ENCODE assay signal across 1 cellular context in the genomic region with DNA sequence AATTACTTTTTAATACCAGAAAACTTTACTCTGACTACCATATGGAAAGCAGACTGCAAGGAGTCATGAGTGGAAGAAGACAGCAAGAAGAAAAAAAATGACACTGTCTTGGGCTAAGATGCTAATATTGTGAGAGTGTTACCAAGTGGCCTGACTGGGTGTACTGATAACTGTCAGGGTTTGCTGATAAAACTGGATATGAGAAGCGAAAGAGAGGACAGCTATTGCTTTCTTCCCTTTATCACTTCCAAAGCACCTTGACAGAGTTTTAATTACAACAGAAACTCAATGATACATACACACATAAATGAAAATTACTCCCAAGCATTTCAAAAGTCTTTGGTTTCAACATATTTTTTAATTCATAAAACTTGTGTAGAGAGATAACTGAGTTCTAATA.
TF ChIP-seq lines count a peak whose summit lies in the region.

No MANE protein-coding gene starts in this region.

TF ChIP-seq in K562, 482 proteins besides CTCF, POLR2A, EP300 and RAD21 (continued from another document and continues in another):
- TF ChIP-seq, protein P1, sequence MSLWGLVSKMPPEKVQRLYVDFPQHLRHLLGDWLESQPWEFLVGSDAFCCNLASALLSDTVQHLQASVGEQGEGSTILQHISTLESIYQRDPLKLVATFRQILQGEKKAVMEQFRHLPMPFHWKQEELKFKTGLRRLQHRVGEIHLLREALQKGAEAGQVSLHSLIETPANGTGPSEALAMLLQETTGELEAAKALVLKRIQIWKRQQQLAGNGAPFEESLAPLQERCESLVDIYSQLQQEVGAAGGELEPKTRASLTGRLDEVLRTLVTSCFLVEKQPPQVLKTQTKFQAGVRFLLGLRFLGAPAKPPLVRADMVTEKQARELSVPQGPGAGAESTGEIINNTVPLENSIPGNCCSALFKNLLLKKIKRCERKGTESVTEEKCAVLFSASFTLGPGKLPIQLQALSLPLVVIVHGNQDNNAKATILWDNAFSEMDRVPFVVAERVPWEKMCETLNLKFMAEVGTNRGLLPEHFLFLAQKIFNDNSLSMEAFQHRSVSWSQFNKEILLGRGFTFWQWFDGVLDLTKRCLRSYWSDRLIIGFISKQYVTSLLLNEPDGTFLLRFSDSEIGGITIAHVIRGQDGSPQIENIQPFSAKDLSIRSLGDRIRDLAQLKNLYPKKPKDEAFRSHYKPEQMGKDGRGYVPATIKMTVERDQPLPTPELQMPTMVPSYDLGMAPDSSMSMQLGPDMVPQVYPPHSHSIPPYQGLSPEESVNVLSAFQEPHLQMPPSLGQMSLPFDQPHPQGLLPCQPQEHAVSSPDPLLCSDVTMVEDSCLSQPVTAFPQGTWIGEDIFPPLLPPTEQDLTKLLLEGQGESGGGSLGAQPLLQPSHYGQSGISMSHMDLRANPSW (CRISPR knock-in tag; IDR thresholded peaks at IDR 0.05): no peak
- TF ChIP-seq HDAC2 (IDR thresholded peaks at IDR 0.05) (peak; percentile 69; the same call in 1 of the 2 replicates), PHB2 (IDR thresholded peaks at IDR 0.05; ENCODE audit: low read depth) (no peak), BCOR (IDR thresholded peaks at IDR 0.05) (no peak), PHF8 (IDR thresholded peaks at IDR 0.05; ENCODE audit: borderline replicate concordance, low read length) (no peak), TAF1 (IDR thresholded peaks at IDR 0.05; ENCODE audit: control insufficient read depth, extremely low read depth, insufficient read depth, low read length, severe bottlenecking) (no peak), STAT5B (CRISPR knock-in tag; IDR thresholded peaks at IDR 0.05) (no peak), ZNF445 (CRISPR knock-in tag; IDR thresholded peaks at IDR 0.05; ENCODE audit: low read depth) (no peak), RFX1 (IDR thresholded peaks at IDR 0.05) (no peak), ZNF184 (CRISPR knock-in tag; IDR thresholded peaks at IDR 0.05) (no peak), SREBF2 (CRISPR knock-in tag; IDR thresholded peaks at IDR 0.05) (no peak), ZNF175 (CRISPR knock-in tag; IDR thresholded peaks at IDR 0.05; ENCODE audit: low read depth) (no peak), CBFA2T3 (IDR thresholded peaks at IDR 0.05) (peak; percentile 94), ZC3H4 (CRISPR knock-in tag; IDR thresholded peaks at IDR 0.05; ENCODE audit: borderline replicate concordance) (no peak), KAT8 (IDR thresholded peaks at IDR 0.05; ENCODE audit: low read depth) (no peak), ZNF586 (CRISPR knock-in tag; conservative IDR thresholded peaks at IDR 0.05) (no peak), ZBTB7A (IDR thresholded peaks at IDR 0.05; ENCODE audit: borderline replicate concordance, control insufficient read depth, low read depth, low read length) (no peak), TEAD2 (tag; IDR thresholded peaks at IDR 0.05) (no peak), NFIC (IDR thresholded peaks at IDR 0.05) (peak; percentile 65), TEAD4 (IDR thresholded peaks at IDR 0.05; ENCODE audit: low read length) (peak; percentile 95), TEAD4 (CRISPR knock-in tag; IDR thresholded peaks at IDR 0.05; ENCODE audit: borderline replicate concordance) (no peak), KLF16 (IDR thresholded peaks at IDR 0.05) (peak; percentile 72; the same call in 1 of the 2 replicates), NFIX (CRISPR knock-in tag; IDR thresholded peaks at IDR 0.05; ENCODE audit: low read depth) (no peak), RFX7 (CRISPR knock-in tag; IDR thresholded peaks at IDR 0.05) (no peak), MYC (IDR thresholded peaks at IDR 0.05; ENCODE audit: low read depth, low read length) (no peak), MYC (CRISPR knock-in tag; IDR thresholded peaks at IDR 0.05; ENCODE audit: borderline replicate concordance, low read depth) (no peak), SAFB (IDR thresholded peaks at IDR 0.05; ENCODE audit: borderline replicate concordance, low read depth, low read length) (no peak), ZNF830 (CRISPR knock-in tag; IDR thresholded peaks at IDR 0.05) (no peak)
- TF ChIP-seq, protein P2, sequence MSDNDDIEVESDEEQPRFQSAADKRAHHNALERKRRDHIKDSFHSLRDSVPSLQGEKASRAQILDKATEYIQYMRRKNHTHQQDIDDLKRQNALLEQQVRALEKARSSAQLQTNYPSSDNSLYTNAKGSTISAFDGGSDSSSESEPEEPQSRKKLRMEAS (CRISPR knock-in tag; IDR thresholded peaks at IDR 0.05): no peak
- TF ChIP-seq, protein P3, sequence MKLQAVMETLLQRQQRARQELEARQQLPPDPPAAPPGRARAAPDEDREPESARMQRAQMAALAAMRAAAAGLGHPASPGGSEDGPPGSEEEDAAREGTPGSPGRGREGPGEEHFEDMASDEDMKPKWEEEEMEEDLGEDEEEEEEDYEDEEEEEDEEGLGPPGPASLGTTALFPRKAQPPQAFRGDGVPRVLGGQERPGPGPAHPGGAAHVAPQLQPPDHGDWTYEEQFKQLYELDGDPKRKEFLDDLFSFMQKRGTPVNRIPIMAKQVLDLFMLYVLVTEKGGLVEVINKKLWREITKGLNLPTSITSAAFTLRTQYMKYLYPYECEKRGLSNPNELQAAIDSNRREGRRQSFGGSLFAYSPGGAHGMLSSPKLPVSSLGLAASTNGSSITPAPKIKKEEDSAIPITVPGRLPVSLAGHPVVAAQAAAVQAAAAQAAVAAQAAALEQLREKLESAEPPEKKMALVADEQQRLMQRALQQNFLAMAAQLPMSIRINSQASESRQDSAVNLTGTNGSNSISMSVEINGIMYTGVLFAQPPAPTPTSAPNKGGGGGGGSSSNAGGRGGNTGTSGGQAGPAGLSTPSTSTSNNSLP (IDR thresholded peaks at IDR 0.05; ENCODE audit: borderline replicate concordance, low read depth, low read length): peak; percentile 92
- TF ChIP-seq, protein P4, sequence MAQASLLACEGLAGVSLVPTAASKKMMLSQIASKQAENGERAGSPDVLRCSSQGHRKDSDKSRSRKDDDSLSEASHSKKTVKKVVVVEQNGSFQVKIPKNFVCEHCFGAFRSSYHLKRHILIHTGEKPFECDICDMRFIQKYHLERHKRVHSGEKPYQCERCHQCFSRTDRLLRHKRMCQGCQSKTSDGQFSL (CRISPR knock-in tag; IDR thresholded peaks at IDR 0.05): no peak
- TF ChIP-seq, protein P4 (tag; IDR thresholded peaks at IDR 0.05): no peak
- TF ChIP-seq, protein P5, sequence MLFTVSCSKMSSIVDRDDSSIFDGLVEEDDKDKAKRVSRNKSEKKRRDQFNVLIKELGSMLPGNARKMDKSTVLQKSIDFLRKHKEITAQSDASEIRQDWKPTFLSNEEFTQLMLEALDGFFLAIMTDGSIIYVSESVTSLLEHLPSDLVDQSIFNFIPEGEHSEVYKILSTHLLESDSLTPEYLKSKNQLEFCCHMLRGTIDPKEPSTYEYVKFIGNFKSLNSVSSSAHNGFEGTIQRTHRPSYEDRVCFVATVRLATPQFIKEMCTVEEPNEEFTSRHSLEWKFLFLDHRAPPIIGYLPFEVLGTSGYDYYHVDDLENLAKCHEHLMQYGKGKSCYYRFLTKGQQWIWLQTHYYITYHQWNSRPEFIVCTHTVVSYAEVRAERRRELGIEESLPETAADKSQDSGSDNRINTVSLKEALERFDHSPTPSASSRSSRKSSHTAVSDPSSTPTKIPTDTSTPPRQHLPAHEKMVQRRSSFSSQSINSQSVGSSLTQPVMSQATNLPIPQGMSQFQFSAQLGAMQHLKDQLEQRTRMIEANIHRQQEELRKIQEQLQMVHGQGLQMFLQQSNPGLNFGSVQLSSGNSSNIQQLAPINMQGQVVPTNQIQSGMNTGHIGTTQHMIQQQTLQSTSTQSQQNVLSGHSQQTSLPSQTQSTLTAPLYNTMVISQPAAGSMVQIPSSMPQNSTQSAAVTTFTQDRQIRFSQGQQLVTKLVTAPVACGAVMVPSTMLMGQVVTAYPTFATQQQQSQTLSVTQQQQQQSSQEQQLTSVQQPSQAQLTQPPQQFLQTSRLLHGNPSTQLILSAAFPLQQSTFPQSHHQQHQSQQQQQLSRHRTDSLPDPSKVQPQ (CRISPR knock-in tag; IDR thresholded peaks at IDR 0.05; ENCODE audit: borderline replicate concordance): no peak
- TF ChIP-seq, protein P6, sequence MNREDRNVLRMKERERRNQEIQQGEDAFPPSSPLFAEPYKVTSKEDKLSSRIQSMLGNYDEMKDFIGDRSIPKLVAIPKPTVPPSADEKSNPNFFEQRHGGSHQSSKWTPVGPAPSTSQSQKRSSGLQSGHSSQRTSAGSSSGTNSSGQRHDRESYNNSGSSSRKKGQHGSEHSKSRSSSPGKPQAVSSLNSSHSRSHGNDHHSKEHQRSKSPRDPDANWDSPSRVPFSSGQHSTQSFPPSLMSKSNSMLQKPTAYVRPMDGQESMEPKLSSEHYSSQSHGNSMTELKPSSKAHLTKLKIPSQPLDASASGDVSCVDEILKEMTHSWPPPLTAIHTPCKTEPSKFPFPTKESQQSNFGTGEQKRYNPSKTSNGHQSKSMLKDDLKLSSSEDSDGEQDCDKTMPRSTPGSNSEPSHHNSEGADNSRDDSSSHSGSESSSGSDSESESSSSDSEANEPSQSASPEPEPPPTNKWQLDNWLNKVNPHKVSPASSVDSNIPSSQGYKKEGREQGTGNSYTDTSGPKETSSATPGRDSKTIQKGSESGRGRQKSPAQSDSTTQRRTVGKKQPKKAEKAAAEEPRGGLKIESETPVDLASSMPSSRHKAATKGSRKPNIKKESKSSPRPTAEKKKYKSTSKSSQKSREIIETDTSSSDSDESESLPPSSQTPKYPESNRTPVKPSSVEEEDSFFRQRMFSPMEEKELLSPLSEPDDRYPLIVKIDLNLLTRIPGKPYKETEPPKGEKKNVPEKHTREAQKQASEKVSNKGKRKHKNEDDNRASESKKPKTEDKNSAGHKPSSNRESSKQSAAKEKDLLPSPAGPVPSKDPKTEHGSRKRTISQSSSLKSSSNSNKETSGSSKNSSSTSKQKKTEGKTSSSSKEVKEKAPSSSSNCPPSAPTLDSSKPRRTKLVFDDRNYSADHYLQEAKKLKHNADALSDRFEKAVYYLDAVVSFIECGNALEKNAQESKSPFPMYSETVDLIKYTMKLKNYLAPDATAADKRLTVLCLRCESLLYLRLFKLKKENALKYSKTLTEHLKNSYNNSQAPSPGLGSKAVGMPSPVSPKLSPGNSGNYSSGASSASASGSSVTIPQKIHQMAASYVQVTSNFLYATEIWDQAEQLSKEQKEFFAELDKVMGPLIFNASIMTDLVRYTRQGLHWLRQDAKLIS (CRISPR knock-in tag; IDR thresholded peaks at IDR 0.05): no peak
- TF ChIP-seq, protein P7, sequence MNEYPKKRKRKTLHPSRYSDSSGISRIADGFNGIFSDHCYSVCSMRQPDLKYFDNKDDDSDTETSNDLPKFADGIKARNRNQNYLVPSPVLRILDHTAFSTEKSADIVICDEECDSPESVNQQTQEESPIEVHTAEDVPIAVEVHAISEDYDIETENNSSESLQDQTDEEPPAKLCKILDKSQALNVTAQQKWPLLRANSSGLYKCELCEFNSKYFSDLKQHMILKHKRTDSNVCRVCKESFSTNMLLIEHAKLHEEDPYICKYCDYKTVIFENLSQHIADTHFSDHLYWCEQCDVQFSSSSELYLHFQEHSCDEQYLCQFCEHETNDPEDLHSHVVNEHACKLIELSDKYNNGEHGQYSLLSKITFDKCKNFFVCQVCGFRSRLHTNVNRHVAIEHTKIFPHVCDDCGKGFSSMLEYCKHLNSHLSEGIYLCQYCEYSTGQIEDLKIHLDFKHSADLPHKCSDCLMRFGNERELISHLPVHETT (CRISPR knock-in tag; conservative IDR thresholded peaks at IDR 0.05 in 1 of 2, IDR thresholded peaks at IDR 0.05 in 1 of 2): no peak
- TF ChIP-seq, protein P8, sequence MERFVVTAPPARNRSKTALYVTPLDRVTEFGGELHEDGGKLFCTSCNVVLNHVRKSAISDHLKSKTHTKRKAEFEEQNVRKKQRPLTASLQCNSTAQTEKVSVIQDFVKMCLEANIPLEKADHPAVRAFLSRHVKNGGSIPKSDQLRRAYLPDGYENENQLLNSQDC (CRISPR knock-in tag; IDR thresholded peaks at IDR 0.05): no peak
- TF ChIP-seq, protein P9, sequence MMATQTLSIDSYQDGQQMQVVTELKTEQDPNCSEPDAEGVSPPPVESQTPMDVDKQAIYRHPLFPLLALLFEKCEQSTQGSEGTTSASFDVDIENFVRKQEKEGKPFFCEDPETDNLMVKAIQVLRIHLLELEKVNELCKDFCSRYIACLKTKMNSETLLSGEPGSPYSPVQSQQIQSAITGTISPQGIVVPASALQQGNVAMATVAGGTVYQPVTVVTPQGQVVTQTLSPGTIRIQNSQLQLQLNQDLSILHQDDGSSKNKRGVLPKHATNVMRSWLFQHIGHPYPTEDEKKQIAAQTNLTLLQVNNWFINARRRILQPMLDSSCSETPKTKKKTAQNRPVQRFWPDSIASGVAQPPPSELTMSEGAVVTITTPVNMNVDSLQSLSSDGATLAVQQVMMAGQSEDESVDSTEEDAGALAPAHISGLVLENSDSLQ (IDR thresholded peaks at IDR 0.05): 0 out of 2 replicates have a peak, but pooled peaks have one; percentile 37
- TF ChIP-seq, protein P10, sequence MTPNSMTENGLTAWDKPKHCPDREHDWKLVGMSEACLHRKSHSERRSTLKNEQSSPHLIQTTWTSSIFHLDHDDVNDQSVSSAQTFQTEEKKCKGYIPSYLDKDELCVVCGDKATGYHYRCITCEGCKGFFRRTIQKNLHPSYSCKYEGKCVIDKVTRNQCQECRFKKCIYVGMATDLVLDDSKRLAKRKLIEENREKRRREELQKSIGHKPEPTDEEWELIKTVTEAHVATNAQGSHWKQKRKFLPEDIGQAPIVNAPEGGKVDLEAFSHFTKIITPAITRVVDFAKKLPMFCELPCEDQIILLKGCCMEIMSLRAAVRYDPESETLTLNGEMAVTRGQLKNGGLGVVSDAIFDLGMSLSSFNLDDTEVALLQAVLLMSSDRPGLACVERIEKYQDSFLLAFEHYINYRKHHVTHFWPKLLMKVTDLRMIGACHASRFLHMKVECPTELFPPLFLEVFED (CRISPR knock-in tag; conservative IDR thresholded peaks at IDR 0.05): no peak
- TF ChIP-seq, protein P11, sequence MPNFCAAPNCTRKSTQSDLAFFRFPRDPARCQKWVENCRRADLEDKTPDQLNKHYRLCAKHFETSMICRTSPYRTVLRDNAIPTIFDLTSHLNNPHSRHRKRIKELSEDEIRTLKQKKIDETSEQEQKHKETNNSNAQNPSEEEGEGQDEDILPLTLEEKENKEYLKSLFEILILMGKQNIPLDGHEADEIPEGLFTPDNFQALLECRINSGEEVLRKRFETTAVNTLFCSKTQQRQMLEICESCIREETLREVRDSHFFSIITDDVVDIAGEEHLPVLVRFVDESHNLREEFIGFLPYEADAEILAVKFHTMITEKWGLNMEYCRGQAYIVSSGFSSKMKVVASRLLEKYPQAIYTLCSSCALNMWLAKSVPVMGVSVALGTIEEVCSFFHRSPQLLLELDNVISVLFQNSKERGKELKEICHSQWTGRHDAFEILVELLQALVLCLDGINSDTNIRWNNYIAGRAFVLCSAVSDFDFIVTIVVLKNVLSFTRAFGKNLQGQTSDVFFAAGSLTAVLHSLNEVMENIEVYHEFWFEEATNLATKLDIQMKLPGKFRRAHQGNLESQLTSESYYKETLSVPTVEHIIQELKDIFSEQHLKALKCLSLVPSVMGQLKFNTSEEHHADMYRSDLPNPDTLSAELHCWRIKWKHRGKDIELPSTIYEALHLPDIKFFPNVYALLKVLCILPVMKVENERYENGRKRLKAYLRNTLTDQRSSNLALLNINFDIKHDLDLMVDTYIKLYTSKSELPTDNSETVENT (CRISPR knock-in tag; IDR thresholded peaks at IDR 0.05): no peak
